In genomic region chr2:218014706-218015685, GRCh38 we compare ENCODE assay signal across 20 cellular contexts. TPM values are rescaled to one million over a fixed set of nuclear protein-coding genes. Genes with fewer than 3 reads are reported as not detected.
"Had no signal": no experiment of that assay in that cellular context is flagged by ENCODE, and none has a peak within 500 bp of the region (broad histone marks: within the 10 kb centered on the region; RNA-seq: fewer than 3 reads in every experiment).

No MANE protein-coding gene starts in this region.

- H3K4me3 ChIP-seq: body of pancreas, colonic mucosa, gastroesophageal sphincter, heart left ventricle, left ventricle myocardium inferior, mucosa of descending colon, vagina had no signal

- H3K36me3 ChIP-seq: colonic mucosa, gastroesophageal sphincter, heart left ventricle, left ventricle myocardium inferior, vagina had no signal

- ATAC-seq: body of pancreas; esophagus mucosa; gastroesophageal sphincter; heart left ventricle; mucosa of descending colon; naive thymus-derived CD4-positive, alpha-beta T cell had no signal

- H3K4me1 ChIP-seq: colonic mucosa had no signal

- H3K27ac ChIP-seq: body of pancreas, colonic mucosa, gastroesophageal sphincter, heart left ventricle, left ventricle myocardium inferior, vagina had no signal

- H3K36me3 Mint-ChIP-seq: activated CD4-positive, alpha-beta memory T cell treated with anti-CD3 and anti-CD28 coated beads for 36 hours; activated naive CD8-positive, alpha-beta T cell treated with anti-CD3 and anti-CD28 coated beads for 36 hours; naive thymus-derived CD4-positive, alpha-beta T cell had no signal

- H3K9me3 ChIP-seq: body of pancreas, colonic mucosa, gastroesophageal sphincter, heart left ventricle, left ventricle myocardium inferior, mucosa of descending colon, vagina had no signal

- H3K9me3 Mint-ChIP-seq: activated B cell treated with CpG ODN at 0.5 μM for 24 hours; activated CD4-positive, alpha-beta memory T cell treated with anti-CD3 and anti-CD28 coated beads for 36 hours; activated naive CD8-positive, alpha-beta T cell treated with anti-CD3 and anti-CD28 coated beads for 36 hours; naive thymus-derived CD4-positive, alpha-beta T cell; stimulated activated naive CD8-positive, alpha-beta T cell treated with anti-CD3 and anti-CD28 coated beads, Interleukin-15, Interleukin-2, amounts not matched to agents 100 ng/mL and 50 ng/mL, for 24 hours; T-helper 2 cell treated with Interferon-gamma antibody and Interleukin-4, amounts not matched to agents 5 μg/mL and 100 μg/mL, for 36 hours had no signal

- H3K4me3 Mint-ChIP-seq: activated B cell treated with CpG ODN at 0.5 μM for 24 hours; activated CD4-positive, alpha-beta memory T cell treated with anti-CD3 and anti-CD28 coated beads for 36 hours; activated naive CD8-positive, alpha-beta T cell treated with anti-CD3 and anti-CD28 coated beads for 36 hours; naive thymus-derived CD4-positive, alpha-beta T cell; stimulated activated naive CD8-positive, alpha-beta T cell treated with anti-CD3 and anti-CD28 coated beads, Interleukin-15, Interleukin-2, amounts not matched to agents 100 ng/mL and 50 ng/mL, for 24 hours; T-helper 2 cell treated with Interferon-gamma antibody and Interleukin-4, amounts not matched to agents 5 μg/mL and 100 μg/mL, for 36 hours had no signal

- H3K27me3 ChIP-seq: body of pancreas, vagina had no signal

- DNase-seq: activated B cell treated with CpG ODN at 0.5 μM for 24 hours; activated CD4-positive, alpha-beta memory T cell treated with anti-CD3 and anti-CD28 coated beads for 36 hours; activated CD4-positive, alpha-beta T cell treated with anti-CD3 and anti-CD28 coated beads for 4 hours; activated naive CD8-positive, alpha-beta T cell treated with anti-CD3 and anti-CD28 coated beads for 36 hours; activated T-cell treated with anti-CD3 and anti-CD28 coated beads for 4 hours; amniotic stem cell; body of pancreas; colonic mucosa; heart left ventricle; mammary epithelial cell; naive thymus-derived CD4-positive, alpha-beta T cell; trophoblast cell had no signal

- H3K27ac Mint-ChIP-seq: activated B cell treated with CpG ODN at 0.5 μM for 24 hours; activated CD4-positive, alpha-beta memory T cell treated with anti-CD3 and anti-CD28 coated beads for 36 hours; activated naive CD8-positive, alpha-beta T cell treated with anti-CD3 and anti-CD28 coated beads for 36 hours; naive thymus-derived CD4-positive, alpha-beta T cell; stimulated activated naive CD8-positive, alpha-beta T cell treated with anti-CD3 and anti-CD28 coated beads, Interleukin-15, Interleukin-2, amounts not matched to agents 100 ng/mL and 50 ng/mL, for 24 hours; T-helper 2 cell treated with Interferon-gamma antibody and Interleukin-4, amounts not matched to agents 5 μg/mL and 100 μg/mL, for 36 hours had no signal

RNA-seq across cellular contexts. Expression of gene TNS1, which starts 12.2 kb away (rescaled TPM):
- polyA plus RNA-seq: naive thymus-derived CD4-positive, alpha-beta T cell had no signal

RNA-seq across cellular contexts. Expression of gene RUFY4, which starts 54.1 kb away (rescaled TPM):
- total RNA-seq: body of pancreas, colonic mucosa, gastroesophageal sphincter, kidney epithelial cell, left ventricle myocardium inferior, mammary epithelial cell, mucosa of descending colon, vagina had no signal
- polyA plus RNA-seq: heart left ventricle; mammary epithelial cell; naive thymus-derived CD4-positive, alpha-beta T cell had no signal
